In genomic region chr9:89648247-89649000, GRCh38 we compare ENCODE assay signal across 1 cellular context.
TF ChIP-seq lines count a peak whose summit lies in the region.

No MANE protein-coding gene starts in this region.

TF ChIP-seq in HepG2, 621 proteins besides CTCF, POLR2A, EP300 and RAD21 (continued from another document and continues in another):
- TF ChIP-seq ZNF597 (CRISPR knock-in tag; IDR thresholded peaks at IDR 0.05) (no peak), ZNF318 (CRISPR knock-in tag; IDR thresholded peaks at IDR 0.05) (no peak), HNRNPUL1 (IDR thresholded peaks at IDR 0.05; ENCODE audit: low read depth, low read length) (no peak), CBX5 (CRISPR knock-in tag; IDR thresholded peaks at IDR 0.05; ENCODE audit: borderline replicate concordance) (peak; percentile 31; the same call in 1 of the 2 replicates), ZNF691 (CRISPR knock-in tag; IDR thresholded peaks at IDR 0.05; ENCODE audit: borderline replicate concordance, low read depth) (no peak), RXRB (CRISPR knock-in tag; IDR thresholded peaks at IDR 0.05; ENCODE audit: borderline replicate concordance) (peak; percentile 92), SAFB2 (CRISPR knock-in tag; IDR thresholded peaks at IDR 0.05; ENCODE audit: borderline replicate concordance, low read depth) (no peak), ZNF775 (CRISPR knock-in tag; IDR thresholded peaks at IDR 0.05; ENCODE audit: borderline replicate concordance) (no peak), NFE2L2 (IDR thresholded peaks at IDR 0.05; ENCODE audit: low read length) (no peak), KAT2B (IDR thresholded peaks at IDR 0.05; ENCODE audit: borderline replicate concordance, low read depth, low read length) (no peak), ZNF34 (CRISPR knock-in tag; IDR thresholded peaks at IDR 0.05; ENCODE audit: borderline replicate concordance) (no peak), ZNF33B (CRISPR knock-in tag; IDR thresholded peaks at IDR 0.05) (no peak), BCL6 (CRISPR knock-in tag; IDR thresholded peaks at IDR 0.05) (peak; percentile 99), ESRRA (CRISPR knock-in tag; IDR thresholded peaks at IDR 0.05; ENCODE audit: low read depth) (no peak; the same call in 1 of the 2 replicates), CREBL2 (CRISPR knock-in tag; IDR thresholded peaks at IDR 0.05; ENCODE audit: borderline replicate concordance) (no peak), ZNF737 (CRISPR knock-in tag; IDR thresholded peaks at IDR 0.05; ENCODE audit: borderline replicate concordance) (no peak), ZMYM3 (CRISPR knock-in tag; IDR thresholded peaks at IDR 0.05) (peak; percentile 8), ZNF10 (CRISPR knock-in tag; IDR thresholded peaks at IDR 0.05; ENCODE audit: borderline replicate concordance, low read depth) (no peak), FOXO1 (CRISPR knock-in tag; IDR thresholded peaks at IDR 0.05) (peak; percentile 82), MAZ (IDR thresholded peaks at IDR 0.05; ENCODE audit: borderline replicate concordance, low read depth, low read length) (no peak), MAZ (CRISPR knock-in tag; IDR thresholded peaks at IDR 0.05; ENCODE audit: low read depth) (no peak), POGZ (CRISPR knock-in tag; IDR thresholded peaks at IDR 0.05) (peak; percentile 68), ZFP36L1 (CRISPR knock-in tag; IDR thresholded peaks at IDR 0.05) (peak; percentile 81; the same call in 1 of the 2 replicates), ZNF572 (CRISPR knock-in tag; IDR thresholded peaks at IDR 0.05) (no peak), FOXJ3 (CRISPR knock-in tag; IDR thresholded peaks at IDR 0.05; ENCODE audit: borderline replicate concordance) (no peak; the same call in none of the 2 replicates), ZSCAN30 (CRISPR knock-in tag; IDR thresholded peaks at IDR 0.05) (no peak), ZNF44 (CRISPR knock-in tag; IDR thresholded peaks at IDR 0.05) (no peak), ZNF331 (CRISPR knock-in tag; IDR thresholded peaks at IDR 0.05) (peak; percentile 41; the same call in 1 of the 2 replicates), SP1 (IDR thresholded peaks at IDR 0.05) (no peak), SP1 (CRISPR knock-in tag; IDR thresholded peaks at IDR 0.05) (no peak; the same call in 1 of the 2 replicates), ZNF883 (CRISPR knock-in tag; IDR thresholded peaks at IDR 0.05; ENCODE audit: not compliant biosample characterization) (no peak), KDM5B (CRISPR knock-in tag; IDR thresholded peaks at IDR 0.05; ENCODE audit: borderline replicate concordance) (no peak), ZNF407 (CRISPR knock-in tag; IDR thresholded peaks at IDR 0.05; ENCODE audit: not compliant biosample characterization) (no peak), KLF6 (CRISPR knock-in tag; IDR thresholded peaks at IDR 0.05) (no peak), NFYB (CRISPR knock-in tag; IDR thresholded peaks at IDR 0.05) (no peak), PCBP1 (IDR thresholded peaks at IDR 0.05; ENCODE audit: borderline replicate concordance, low read depth, low read length) (no peak), SNAPC4 (CRISPR knock-in tag; IDR thresholded peaks at IDR 0.05) (0 out of 2 replicates have a peak, but pooled peaks have one; percentile 51), SMAD3 (CRISPR knock-in tag; IDR thresholded peaks at IDR 0.05) (peak; percentile 92)
